ENCODE assay signal across 1 cellular context in the genomic region with DNA sequence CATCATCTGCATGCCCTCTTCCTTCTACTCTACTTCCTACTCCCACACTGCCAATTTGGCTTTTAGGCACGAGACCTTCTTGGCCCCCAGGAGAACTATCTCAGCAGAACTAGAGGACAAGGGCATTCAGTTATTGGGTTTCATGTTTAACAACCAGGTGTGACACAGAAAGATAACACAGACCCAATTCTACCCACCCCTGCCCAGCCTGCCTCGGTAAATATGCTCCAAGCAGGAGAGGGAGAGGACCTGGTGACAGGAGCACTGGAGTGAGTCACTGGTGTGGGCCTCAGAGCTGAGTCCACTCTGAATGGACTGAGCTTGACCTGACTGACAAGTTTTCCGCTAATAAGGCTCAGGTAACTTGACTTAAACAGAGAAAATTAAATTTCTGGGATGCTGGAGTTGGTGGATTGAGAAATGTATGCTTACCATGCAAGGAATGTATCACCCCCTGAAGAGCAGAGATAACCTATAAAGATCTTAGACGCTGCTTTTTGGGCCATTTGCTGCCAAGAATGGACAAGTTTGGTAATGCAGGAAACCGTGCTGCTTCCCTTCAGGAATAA.
TF ChIP-seq lines count a peak whose summit lies in the region.

No MANE protein-coding gene starts in this region.

TF ChIP-seq in HepG2, 621 proteins besides CTCF, POLR2A, EP300 and RAD21 (continued from another document and continues in another):
- TF ChIP-seq, protein P1, sequence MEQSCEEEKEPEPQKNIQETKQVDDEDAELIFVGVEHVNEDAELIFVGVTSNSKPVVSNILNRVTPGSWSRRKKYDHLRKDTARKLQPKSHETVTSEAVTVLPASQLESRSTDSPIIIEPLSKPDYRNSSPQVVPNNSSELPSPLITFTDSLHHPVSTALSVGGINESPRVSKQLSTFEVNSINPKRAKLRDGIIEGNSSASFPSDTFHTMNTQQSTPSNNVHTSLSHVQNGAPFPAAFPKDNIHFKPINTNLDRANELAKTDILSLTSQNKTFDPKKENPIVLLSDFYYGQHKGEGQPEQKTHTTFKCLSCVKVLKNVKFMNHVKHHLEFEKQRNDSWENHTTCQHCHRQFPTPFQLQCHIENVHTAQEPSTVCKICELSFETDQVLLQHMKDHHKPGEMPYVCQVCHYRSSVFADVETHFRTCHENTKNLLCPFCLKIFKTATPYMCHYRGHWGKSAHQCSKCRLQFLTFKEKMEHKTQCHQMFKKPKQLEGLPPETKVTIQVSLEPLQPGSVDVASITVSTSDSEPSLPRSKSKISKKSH (CRISPR knock-in tag; IDR thresholded peaks at IDR 0.05; ENCODE audit: borderline replicate concordance), result no peak
- no peak for TF ChIP-seq AKNA (CRISPR knock-in tag; IDR thresholded peaks at IDR 0.05; ENCODE audit: borderline replicate concordance)
- no peak for TF ChIP-seq ZNF703 (CRISPR knock-in tag; IDR thresholded peaks at IDR 0.05; ENCODE audit: borderline replicate concordance)
- TF ChIP-seq JUNB (CRISPR knock-in tag; IDR thresholded peaks at IDR 0.05; ENCODE audit: borderline replicate concordance), result no peak
- no peak for TF ChIP-seq IRF9 (CRISPR knock-in tag; IDR thresholded peaks at IDR 0.05; ENCODE audit: borderline replicate concordance)
- no peak for TF ChIP-seq BCL3 (CRISPR knock-in tag; IDR thresholded peaks at IDR 0.05)
- TF ChIP-seq ZNF101 (CRISPR knock-in tag; IDR thresholded peaks at IDR 0.05; ENCODE audit: borderline replicate concordance, low read depth), result no peak
- no peak for TF ChIP-seq ATRX (CRISPR knock-in tag; IDR thresholded peaks at IDR 0.05; ENCODE audit: borderline replicate concordance)
- TF ChIP-seq ZNF619 (CRISPR knock-in tag; IDR thresholded peaks at IDR 0.05), result no peak
- no peak for TF ChIP-seq FLYWCH1 (CRISPR knock-in tag; IDR thresholded peaks at IDR 0.05)
- TF ChIP-seq GATAD2A (CRISPR knock-in tag; IDR thresholded peaks at IDR 0.05), result peak; percentile 48; the same call in 1 of the 2 replicates
- TF ChIP-seq KAT2B (IDR thresholded peaks at IDR 0.05; ENCODE audit: borderline replicate concordance, low read depth, low read length), result no peak
- TF ChIP-seq, protein P2, sequence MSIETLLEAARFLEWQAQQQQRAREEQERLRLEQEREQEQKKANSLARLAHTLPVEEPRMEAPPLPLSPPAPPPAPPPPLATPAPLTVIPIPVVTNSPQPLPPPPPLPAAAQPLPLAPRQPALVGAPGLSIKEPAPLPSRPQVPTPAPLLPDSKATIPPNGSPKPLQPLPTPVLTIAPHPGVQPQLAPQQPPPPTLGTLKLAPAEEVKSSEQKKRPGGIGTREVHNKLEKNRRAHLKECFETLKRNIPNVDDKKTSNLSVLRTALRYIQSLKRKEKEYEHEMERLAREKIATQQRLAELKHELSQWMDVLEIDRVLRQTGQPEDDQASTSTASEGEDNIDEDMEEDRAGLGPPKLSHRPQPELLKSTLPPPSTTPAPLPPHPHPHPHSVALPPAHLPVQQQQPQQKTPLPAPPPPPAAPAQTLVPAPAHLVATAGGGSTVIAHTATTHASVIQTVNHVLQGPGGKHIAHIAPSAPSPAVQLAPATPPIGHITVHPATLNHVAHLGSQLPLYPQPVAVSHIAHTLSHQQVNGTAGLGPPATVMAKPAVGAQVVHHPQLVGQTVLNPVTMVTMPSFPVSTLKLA (IDR thresholded peaks at IDR 0.05), result no peak
- no peak for TF ChIP-seq ZNF576 (CRISPR knock-in tag; IDR thresholded peaks at IDR 0.05)
- TF ChIP-seq SP140L (CRISPR knock-in tag; IDR thresholded peaks at IDR 0.05; ENCODE audit: borderline replicate concordance), result no peak
- no peak for TF ChIP-seq ZNF253 (CRISPR knock-in tag; IDR thresholded peaks at IDR 0.05; ENCODE audit: borderline replicate concordance)
- no peak for TF ChIP-seq ZNF546 (CRISPR knock-in tag; conservative IDR thresholded peaks at IDR 0.05)
- TF ChIP-seq ATAD3A (CRISPR knock-in tag; IDR thresholded peaks at IDR 0.05), result no peak
- no peak for TF ChIP-seq GATAD1 (CRISPR knock-in tag; IDR thresholded peaks at IDR 0.05)
- no peak for TF ChIP-seq CEBPG (CRISPR knock-in tag; IDR thresholded peaks at IDR 0.05)
- TF ChIP-seq ZNF713 (CRISPR knock-in tag; IDR thresholded peaks at IDR 0.05), result no peak
- no peak for TF ChIP-seq MIER2 (CRISPR knock-in tag; IDR thresholded peaks at IDR 0.05)
- no peak for TF ChIP-seq ZNF569 (CRISPR knock-in tag; IDR thresholded peaks at IDR 0.05; ENCODE audit: borderline replicate concordance)
- TF ChIP-seq, protein P3, sequence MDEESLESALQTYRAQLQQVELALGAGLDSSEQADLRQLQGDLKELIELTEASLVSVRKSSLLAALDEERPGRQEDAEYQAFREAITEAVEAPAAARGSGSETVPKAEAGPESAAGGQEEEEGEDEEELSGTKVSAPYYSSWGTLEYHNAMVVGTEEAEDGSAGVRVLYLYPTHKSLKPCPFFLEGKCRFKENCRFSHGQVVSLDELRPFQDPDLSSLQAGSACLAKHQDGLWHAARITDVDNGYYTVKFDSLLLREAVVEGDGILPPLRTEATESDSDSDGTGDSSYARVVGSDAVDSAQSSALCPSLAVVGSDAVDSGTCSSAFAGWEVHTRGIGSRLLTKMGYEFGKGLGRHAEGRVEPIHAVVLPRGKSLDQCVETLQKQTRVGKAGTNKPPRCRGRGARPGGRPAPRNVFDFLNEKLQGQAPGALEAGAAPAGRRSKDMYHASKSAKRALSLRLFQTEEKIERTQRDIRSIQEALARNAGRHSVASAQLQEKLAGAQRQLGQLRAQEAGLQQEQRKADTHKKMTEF (CRISPR knock-in tag; IDR thresholded peaks at IDR 0.05), result no peak
- no peak for TF ChIP-seq PAWR (CRISPR knock-in tag; IDR thresholded peaks at IDR 0.05; ENCODE audit: borderline replicate concordance)
- TF ChIP-seq FOXA3 (CRISPR knock-in tag; IDR thresholded peaks at IDR 0.05), result peak; percentile 55; the same call in 1 of the 2 replicates
- TF ChIP-seq SMAD3 (CRISPR knock-in tag; IDR thresholded peaks at IDR 0.05), result no peak
- no peak for TF ChIP-seq DPF2 (CRISPR knock-in tag; IDR thresholded peaks at IDR 0.05; ENCODE audit: borderline replicate concordance, low read depth)
- TF ChIP-seq PRMT3 (CRISPR knock-in tag; IDR thresholded peaks at IDR 0.05; ENCODE audit: borderline replicate concordance, low read depth), result no peak
- TF ChIP-seq HNRNPUL1 (IDR thresholded peaks at IDR 0.05; ENCODE audit: low read depth, low read length), result no peak
- TF ChIP-seq NAIF1 (CRISPR knock-in tag; IDR thresholded peaks at IDR 0.05; ENCODE audit: borderline replicate concordance), result no peak
- TF ChIP-seq, protein P4, sequence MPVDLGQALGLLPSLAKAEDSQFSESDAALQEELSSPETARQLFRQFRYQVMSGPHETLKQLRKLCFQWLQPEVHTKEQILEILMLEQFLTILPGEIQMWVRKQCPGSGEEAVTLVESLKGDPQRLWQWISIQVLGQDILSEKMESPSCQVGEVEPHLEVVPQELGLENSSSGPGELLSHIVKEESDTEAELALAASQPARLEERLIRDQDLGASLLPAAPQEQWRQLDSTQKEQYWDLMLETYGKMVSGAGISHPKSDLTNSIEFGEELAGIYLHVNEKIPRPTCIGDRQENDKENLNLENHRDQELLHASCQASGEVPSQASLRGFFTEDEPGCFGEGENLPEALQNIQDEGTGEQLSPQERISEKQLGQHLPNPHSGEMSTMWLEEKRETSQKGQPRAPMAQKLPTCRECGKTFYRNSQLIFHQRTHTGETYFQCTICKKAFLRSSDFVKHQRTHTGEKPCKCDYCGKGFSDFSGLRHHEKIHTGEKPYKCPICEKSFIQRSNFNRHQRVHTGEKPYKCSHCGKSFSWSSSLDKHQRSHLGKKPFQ (CRISPR knock-in tag; IDR thresholded peaks at IDR 0.05; ENCODE audit: insufficient replicate concordance), result no peak
- TF ChIP-seq PAXIP1 (CRISPR knock-in tag; conservative IDR thresholded peaks at IDR 0.05), result peak; percentile 45
- no peak for TF ChIP-seq PAX8 (CRISPR knock-in tag; IDR thresholded peaks at IDR 0.05; ENCODE audit: borderline replicate concordance)
- TF ChIP-seq, protein P5, sequence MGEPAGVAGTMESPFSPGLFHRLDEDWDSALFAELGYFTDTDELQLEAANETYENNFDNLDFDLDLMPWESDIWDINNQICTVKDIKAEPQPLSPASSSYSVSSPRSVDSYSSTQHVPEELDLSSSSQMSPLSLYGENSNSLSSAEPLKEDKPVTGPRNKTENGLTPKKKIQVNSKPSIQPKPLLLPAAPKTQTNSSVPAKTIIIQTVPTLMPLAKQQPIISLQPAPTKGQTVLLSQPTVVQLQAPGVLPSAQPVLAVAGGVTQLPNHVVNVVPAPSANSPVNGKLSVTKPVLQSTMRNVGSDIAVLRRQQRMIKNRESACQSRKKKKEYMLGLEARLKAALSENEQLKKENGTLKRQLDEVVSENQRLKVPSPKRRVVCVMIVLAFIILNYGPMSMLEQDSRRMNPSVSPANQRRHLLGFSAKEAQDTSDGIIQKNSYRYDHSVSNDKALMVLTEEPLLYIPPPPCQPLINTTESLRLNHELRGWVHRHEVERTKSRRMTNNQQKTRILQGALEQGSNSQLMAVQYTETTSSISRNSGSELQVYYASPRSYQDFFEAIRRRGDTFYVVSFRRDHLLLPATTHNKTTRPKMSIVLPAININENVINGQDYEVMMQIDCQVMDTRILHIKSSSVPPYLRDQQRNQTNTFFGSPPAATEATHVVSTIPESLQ (CRISPR knock-in tag; conservative IDR thresholded peaks at IDR 0.05), result no peak
- TF ChIP-seq RXRB (CRISPR knock-in tag; IDR thresholded peaks at IDR 0.05; ENCODE audit: borderline replicate concordance), result peak; percentile 19; the same call in 1 of the 2 replicates
- TF ChIP-seq ZNF367 (CRISPR knock-in tag; IDR thresholded peaks at IDR 0.05; ENCODE audit: borderline replicate concordance), result no peak
- TF ChIP-seq ZNF761 (CRISPR knock-in tag; conservative IDR thresholded peaks at IDR 0.05), result no peak
